8 cellular contexts compared by ENCODE assay signal in the genomic region with DNA sequence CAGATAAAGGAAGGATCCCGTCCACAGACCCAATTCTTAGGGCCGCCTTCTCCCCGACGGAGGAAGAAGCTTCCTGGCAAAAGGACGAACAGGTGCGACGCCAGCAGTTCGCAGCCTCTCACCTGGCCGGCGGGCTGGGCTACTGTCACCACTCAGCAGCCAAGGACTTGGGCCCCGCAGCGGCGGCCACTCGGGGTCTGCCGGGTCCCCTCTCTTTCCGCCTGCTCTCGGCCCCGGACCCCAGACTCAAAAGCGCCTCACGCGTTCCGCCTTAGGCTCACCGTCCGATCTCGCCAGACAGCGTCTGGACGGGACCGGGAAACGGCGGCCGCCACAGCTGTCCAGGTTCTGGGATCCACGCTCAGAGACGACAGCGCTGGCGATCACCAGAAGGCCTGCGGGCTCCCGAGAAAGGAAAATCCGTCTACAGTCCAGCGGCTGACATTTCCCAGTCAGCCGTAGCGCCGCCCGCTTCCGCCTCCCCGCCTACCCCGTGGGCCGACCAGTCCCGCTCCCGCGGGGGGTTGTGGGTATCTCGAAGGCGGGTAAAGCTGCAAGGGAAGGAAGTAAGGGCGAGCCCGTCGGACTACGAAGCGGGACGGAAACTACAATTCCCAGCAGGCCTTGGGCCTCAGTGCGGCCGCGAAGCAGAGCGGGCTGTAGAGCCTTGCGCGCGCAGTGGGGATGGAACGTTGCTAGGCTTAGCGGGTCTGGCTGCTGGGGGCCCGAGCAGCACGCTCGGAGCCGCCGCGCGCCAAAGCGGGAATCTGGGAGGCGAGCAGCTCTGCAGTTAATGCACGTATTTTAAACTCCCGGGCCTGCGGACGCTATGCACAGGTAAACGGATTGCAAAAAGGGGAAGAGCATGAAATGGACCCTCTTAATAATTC. TPM values are rescaled to one million over a fixed set of nuclear protein-coding genes. Genes with fewer than 3 reads are reported as not detected.
DNase-seq lines count a peak whose midpoint lies in the region; ATAC-seq and TF ChIP-seq lines count a peak whose summit lies in the region.

A gene (minus strand): TSS at position 454 of the 890 bp plus-strand sequence. CDS start 8,538 bp downstream, outside the sequence.
A gene (plus strand): TSS at position 678 of the 890 bp plus-strand sequence. CDS start 152 bp downstream, at position 830.

- CTCF ChIA-PET in RWPE1 (lab: Yijun Ruan, JAX), result interaction anchor here (0.7 to 1.3 kb wide), 2 partner anchors 23 to 73 kb away, joined by 3 to 4 read pairs; no protein-coding TSS in a partner anchor

- ATAC-seq in activated T-helper 17 cell treated with anti-CD3 and anti-CD28 coated beads, Interleukin-2, amount 50 U/mL, for 72 hours (replicated peaks), result peak; percentile 99
- peak; percentile 96 to 97 for ATAC-seq in naive thymus-derived CD8-positive, alpha-beta T cell

- DNase-seq in Daoy (ENCODE audit: low read depth) (peak; percentile 98), GOT3 (lab: John Stamatoyannopoulos, UW) (peak; percentile 81), LNCaP clone FGC (ENCODE audit: low read depth) (peak; percentile 93), RWPE1 (ENCODE audit: low spot score) (peak; percentile 96), fibroblast of mammary gland (ENCODE audit: low read depth) (peak; percentile 97)
- peak; percentile 90 to 98 (median 96) for DNase-seq in naive thymus-derived CD8-positive, alpha-beta T cell
- peak; percentile 94 to 97 (median 96) for DNase-seq in stimulated activated naive CD4-positive, alpha-beta T cell (lab: John Stamatoyannopoulos, UW)

- no peak for TF ChIP-seq CTCF in LNCaP clone FGC (IDR thresholded peaks at IDR 0.05; ENCODE audit: control insufficient read depth, extremely low read depth, insufficient read depth)
- no peak for TF ChIP-seq CTCF in RWPE1 (conservative IDR thresholded peaks at IDR 0.05; ENCODE audit: low read depth)
- no peak for TF ChIP-seq CTCF in fibroblast of mammary gland (conservative IDR thresholded peaks at IDR 0.05; ENCODE audit: control insufficient read depth, insufficient read depth, low read depth, low read length)

- H3K27ac Mint-ChIP-seq in activated T-helper 17 cell treated with anti-CD3 and anti-CD28 coated beads, Interleukin-2, amount 50 U/mL, for 72 hours, result peak within 1 kb of the TSS; percentile 94
- peak within 1 kb of the TSS; percentile 85 to 98 (median 94) for H3K27ac Mint-ChIP-seq in naive thymus-derived CD8-positive, alpha-beta T cell

- peak within 1 kb of the TSS; percentile 75 for H3K27ac ChIP-seq in RWPE1

- H3K4me1 Mint-ChIP-seq in activated T-helper 17 cell treated with anti-CD3 and anti-CD28 coated beads, Interleukin-2, amount 50 U/mL, for 72 hours, result peaks cover 23% of the 10 kb centered on the region
- peaks cover 24 to 76% (median 67%) of the 10 kb centered on the region in 4 donors for H3K4me1 Mint-ChIP-seq in naive thymus-derived CD8-positive, alpha-beta T cell

- H3K4me3 ChIP-seq in LNCaP clone FGC (ENCODE audit: low read depth, low read length) (peak within 1 kb of the TSS; percentile 87), fibroblast of mammary gland (ENCODE audit: control insufficient read depth, low read depth, low read length) (peak within 1 kb of the TSS; percentile 80)

- POLR2A ChIA-PET in RWPE1 (lab: Yijun Ruan, JAX; ENCODE audit: low non-redundant PET), result interaction anchor here (0.5 kb wide), 1 partner anchor 64 kb away, joined by 3 read pairs; no protein-coding TSS in a partner anchor
- POLR2A ChIA-PET in naive thymus-derived CD8-positive, alpha-beta T cell (lab: Charles Lee), result interaction anchor here (0.7 to 3.5 kb wide), 6 partner anchors 26 to 1236 kb away, joined by 3 to 41 read pairs (median 4); a partner anchor contains a TSS

- H3K4me3 Mint-ChIP-seq in activated T-helper 17 cell treated with anti-CD3 and anti-CD28 coated beads, Interleukin-2, amount 50 U/mL, for 72 hours, result peak within 1 kb of the TSS; percentile 94
- peak within 1 kb of the TSS; percentile 92 to 98 (median 96) for H3K4me3 Mint-ChIP-seq in naive thymus-derived CD8-positive, alpha-beta T cell

- no peaks in the 10 kb centered on the region for H3K9me3 Mint-ChIP-seq in activated T-helper 17 cell treated with anti-CD3 and anti-CD28 coated beads, Interleukin-2, amount 50 U/mL, for 72 hours
- no peaks in the 10 kb centered on the region for H3K9me3 Mint-ChIP-seq in naive thymus-derived CD8-positive, alpha-beta T cell

- H3K27me3 Mint-ChIP-seq in activated T-helper 17 cell treated with anti-CD3 and anti-CD28 coated beads, Interleukin-2, amount 50 U/mL, for 72 hours, result no peaks in the 10 kb centered on the region
- no peaks in the 10 kb centered on the region for H3K27me3 Mint-ChIP-seq in naive thymus-derived CD8-positive, alpha-beta T cell

- peaks cover 48% of the 10 kb centered on the region for H3K36me3 Mint-ChIP-seq in activated T-helper 17 cell treated with anti-CD3 and anti-CD28 coated beads, Interleukin-2, amount 50 U/mL, for 72 hours (ENCODE audit: low read depth)
- peaks cover 6 to 31% (median 9%) of the 10 kb centered on the region in 3 donors for H3K36me3 Mint-ChIP-seq in naive thymus-derived CD8-positive, alpha-beta T cell

RNA-seq across cellular contexts. Expression of the first gene that starts in this region (rescaled TPM):
- 5.3 and 6.1 TPM in 2 replicates for total RNA-seq in Daoy (2014; rRNA removed; shearing (Covaris generic))
- total RNA-seq in activated T-helper 17 cell treated with anti-CD3 and anti-CD28 coated beads, Interleukin-2, amount 50 U/mL, for 72 hours, result 10 to 100 TPM; 11.1 to 11.6 TPM
- 10 to 100 TPM; 15.6 to 16.5 TPM for total RNA-seq in naive thymus-derived CD8-positive, alpha-beta T cell
- 1 to 10 TPM; 1.4 to 4.5 (median 2.6) TPM for polyA plus RNA-seq in naive thymus-derived CD8-positive, alpha-beta T cell

RNA-seq across cellular contexts. Expression of the second gene that starts in this region (rescaled TPM):
- total RNA-seq in Daoy (2014; rRNA removed; shearing (Covaris generic)), result 31.2 and 33.0 TPM in 2 replicates
- total RNA-seq in activated T-helper 17 cell treated with anti-CD3 and anti-CD28 coated beads, Interleukin-2, amount 50 U/mL, for 72 hours, result 10 to 100 TPM; 32.8 to 53.0 TPM
- 10 to 100 TPM; 18.5 to 21.5 TPM for total RNA-seq in naive thymus-derived CD8-positive, alpha-beta T cell
- polyA plus RNA-seq in naive thymus-derived CD8-positive, alpha-beta T cell, result 10 to 100 TPM; 15.3 to 21.2 (median 15.4) TPM

Comparison
In these comparisons a context has a peak if more than half of its experiments do, and no peak if none do; other contexts are left out.
1. Peak in every context shown above with its lines: DNase-seq, ATAC-seq, H3K4me3 ChIP-seq and H3K27ac ChIP-seq.